8 cellular contexts compared by ENCODE assay signal in the genomic region with DNA sequence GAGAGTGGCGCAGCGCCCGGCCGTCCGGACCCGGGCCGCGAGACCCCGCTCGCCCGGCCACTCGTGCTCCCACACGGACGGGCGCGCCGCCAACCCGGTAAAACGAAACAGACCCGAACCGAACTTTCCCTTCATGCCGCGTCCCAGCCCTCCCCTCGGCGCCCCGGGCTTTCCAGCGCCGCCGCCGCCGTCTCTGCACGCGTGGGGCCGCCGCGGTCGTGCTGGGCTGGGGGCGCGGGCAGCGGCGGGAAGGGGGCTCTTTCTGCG. TPM values are rescaled to one million over a fixed set of nuclear protein-coding genes. Genes with fewer than 3 reads are reported as not detected.
A peak's percentile ranks its signal among the peaks of the same experiment; 100 is the strongest.
DNase-seq lines count a peak whose midpoint lies in the region; ATAC-seq and TF ChIP-seq lines count a peak whose summit lies in the region.

No MANE protein-coding gene starts in this region.

- H2AFZ ChIP-seq in DND-41 (ENCODE audit: low read depth, low read length): peak overlapping the region; percentile 57
- peak overlapping the region; percentile 98 for H2AFZ ChIP-seq in neural progenitor cell (replicated peaks)

- intact Hi-C loops in activated naive CD4-positive, alpha-beta T cell treated with anti-CD3 and anti-CD28 coated beads for 36 hours (cut with micrococcal nuclease): loop anchor here (1.0 to 10.0 kb wide), 7 partner anchors 75 to 457 kb away; partner anchors contain the start of genes ABCE1, ANAPC10, MMAA and OTUD4

- H3K27me3 Mint-ChIP-seq in neural progenitor cell (ENCODE audit: insufficient read depth, low read depth): no peaks in the 10 kb centered on the region
- peaks cover 26% of the 10 kb centered on the region for H3K27me3 Mint-ChIP-seq in activated naive CD4-positive, alpha-beta T cell treated with anti-CD3 and anti-CD28 coated beads for 36 hours (ENCODE audit: low read depth)

- H3K4me2 ChIP-seq in DND-41 (ENCODE audit: insufficient read depth, low read length): peak overlapping the region; percentile 76
- peak overlapping the region; percentile 95 for H3K4me2 ChIP-seq in neural progenitor cell

- no peaks in the 10 kb centered on the region for H4K20me1 ChIP-seq in DND-41 (ENCODE audit: insufficient read depth, low read length)
- H4K20me1 ChIP-seq in neural progenitor cell (ENCODE audit: low read depth): peaks cover 22% of the 10 kb centered on the region

- H3K4me3 ChIP-seq in DND-41 (ENCODE audit: low read depth in 1 of 2, low read length in 2 of 2) (peak overlapping the region; percentile 11 to 53; a peak in 3 of 4 replicates), HUES48 (ENCODE audit: low read depth, low read length) (peak overlapping the region; percentile 91), endocrine pancreas (ENCODE audit: control insufficient read depth, insufficient read depth, low read length) (no peak overlapping the region), neural progenitor cell (peak overlapping the region; percentile 72)

- H3K9me3 ChIP-seq in DND-41 (ENCODE audit: insufficient read depth, low read length, severe bottlenecking) (no peaks in the 10 kb centered on the region), HUES48 (ENCODE audit: control insufficient read depth, insufficient read depth, low read length) (no peaks in the 10 kb centered on the region), endocrine pancreas (ENCODE audit: control insufficient read depth, low read length) (no peaks in the 10 kb centered on the region), neural progenitor cell (ENCODE audit: low read depth) (no peaks in the 10 kb centered on the region)

- H3K4me1 ChIP-seq in DND-41 (ENCODE audit: insufficient read depth, low read length) (peaks cover 21% of the 10 kb centered on the region), HUES48 (ENCODE audit: control insufficient read depth, insufficient read depth, low read length) (peaks cover 17% of the 10 kb centered on the region), endocrine pancreas (ENCODE audit: control insufficient read depth, insufficient read depth, low read length) (peaks cover 17% of the 10 kb centered on the region), neural progenitor cell (peaks cover 17% of the 10 kb centered on the region)

- no peaks in the 10 kb centered on the region for H3K79me2 ChIP-seq in DND-41 (ENCODE audit: insufficient read depth, low read length)
- peaks cover 63% of the 10 kb centered on the region for H3K79me2 ChIP-seq in neural progenitor cell (ENCODE audit: low read depth)

- DNase-seq in DND-41 (no peak), neural progenitor cell (ENCODE audit: low spot score) (no peak), NCI-H146 treated with DMSO at 0.1 percent for 48 hours (lab: John Stamatoyannopoulos, UW; ENCODE audit: unreplicated experiment) (no peak), cerebellar nuclear complex (lab: John Stamatoyannopoulos, UW) (no peak)
- no peak for DNase-seq in activated naive CD4-positive, alpha-beta T cell treated with anti-CD3 and anti-CD28 coated beads for 36 hours

- H3K27ac Mint-ChIP-seq in neural progenitor cell: no peak overlapping the region
- H3K27ac Mint-ChIP-seq in activated naive CD4-positive, alpha-beta T cell treated with anti-CD3 and anti-CD28 coated beads for 36 hours: no peak overlapping the region

- H3K27me3 ChIP-seq in DND-41 (ENCODE audit: insufficient read depth, low read length, poor library complexity) (peaks cover 53% of the 10 kb centered on the region), HUES48 (ENCODE audit: control insufficient read depth, insufficient read depth, low read length) (peaks cover 5% of the 10 kb centered on the region; the same call in 1 of the 2 replicates), endocrine pancreas (ENCODE audit: control insufficient read depth, insufficient read depth, low read length) (no peaks in the 10 kb centered on the region), neural progenitor cell (no peaks in the 10 kb centered on the region)

- H3K4me3 Mint-ChIP-seq in neural progenitor cell: peak overlapping the region; percentile 90
- no peak overlapping the region for H3K4me3 Mint-ChIP-seq in activated naive CD4-positive, alpha-beta T cell treated with anti-CD3 and anti-CD28 coated beads for 36 hours

- no peaks in the 10 kb centered on the region for H3K9me3 Mint-ChIP-seq in neural progenitor cell
- no peaks in the 10 kb centered on the region for H3K9me3 Mint-ChIP-seq in activated naive CD4-positive, alpha-beta T cell treated with anti-CD3 and anti-CD28 coated beads for 36 hours

- peaks cover 9% of the 10 kb centered on the region for H3F3A ChIP-seq in neural progenitor cell (ENCODE audit: low read depth)

- TF ChIP-seq CTCF in DND-41 (IDR thresholded peaks at IDR 0.05; ENCODE audit: borderline replicate concordance, extremely low read depth, low read length, poor library complexity, severe bottlenecking) (no peak), neural progenitor cell (IDR thresholded peaks at IDR 0.05) (no peak)

- CTCF ChIA-PET in activated naive CD4-positive, alpha-beta T cell treated with anti-CD3 and anti-CD28 coated beads for 36 hours (lab: Charles Lee): no interaction called here

- peak; percentile 37 for ATAC-seq in DND-41 (ENCODE audit: insufficient read depth, low read depth)
- ATAC-seq in HG02642 (IDR thresholded peaks at IDR 0.05; ENCODE audit: poor library complexity, unreplicated experiment): no peak

- peaks cover 5% of the 10 kb centered on the region for H3K36me3 Mint-ChIP-seq in neural progenitor cell
- H3K36me3 Mint-ChIP-seq in activated naive CD4-positive, alpha-beta T cell treated with anti-CD3 and anti-CD28 coated beads for 36 hours (ENCODE audit: low read depth): no peaks in the 10 kb centered on the region

- H3K27ac ChIP-seq in DND-41 (ENCODE audit: low read length) (no peak overlapping the region), HUES48 (ENCODE audit: low read depth, low read length) (peak overlapping the region; percentile 86), neural progenitor cell (peak overlapping the region; percentile 88)

- H3K9ac ChIP-seq in DND-41 (ENCODE audit: low read depth, low read length): peak overlapping the region; percentile 40; the same call in 1 of the 2 replicates
- peak overlapping the region; percentile 86 for H3K9ac ChIP-seq in HUES48 (ENCODE audit: low read depth, low read length)
- H3K9ac ChIP-seq in endocrine pancreas (ENCODE audit: control insufficient read depth, insufficient read depth, low read length): peak overlapping the region; percentile 77
- peak overlapping the region; percentile 94 for H3K9ac ChIP-seq in neural progenitor cell

- H3K36me3 ChIP-seq in DND-41 (ENCODE audit: insufficient read depth, low read length) (no peaks in the 10 kb centered on the region), HUES48 (ENCODE audit: control insufficient read depth, insufficient read depth, low read length) (no peaks in the 10 kb centered on the region), endocrine pancreas (ENCODE audit: control insufficient read depth, insufficient read depth, low read length) (no peaks in the 10 kb centered on the region), neural progenitor cell (no peaks in the 10 kb centered on the region)

- H3K4me1 Mint-ChIP-seq in neural progenitor cell: peaks cover 9% of the 10 kb centered on the region
- H3K4me1 Mint-ChIP-seq in activated naive CD4-positive, alpha-beta T cell treated with anti-CD3 and anti-CD28 coated beads for 36 hours (ENCODE audit: low read depth): peaks cover 5% of the 10 kb centered on the region

RNA-seq across cellular contexts. Expression of gene SMAD1, which starts 0.2 kb away (rescaled TPM):
- 31.6 and 44.3 TPM in 2 replicates for total RNA-seq in neural progenitor cell (ENCODE audit: low replicate concordance)
- under 1 TPM; 0.57 to 0.79 TPM for total RNA-seq in activated naive CD4-positive, alpha-beta T cell treated with anti-CD3 and anti-CD28 coated beads for 36 hours

Comparison
In these comparisons a context has a peak if more than half of its experiments do, and no peak if none do; other contexts are left out.
1. H3K9ac ChIP-seq: peak in every context shown above with its lines; median percentile 94 in neural progenitor cell; 86 in HUES48; 77 in endocrine pancreas; 40 in DND-41.
2. RNA of gene SMAD1, which starts 0.2 kb away (total RNA-seq): 31.6 to 44.3 TPM in neural progenitor cell; 0.57 to 0.79 TPM in activated naive CD4-positive, alpha-beta T cell treated with anti-CD3 and anti-CD28 coated beads for 36 hours; every median in the first group is over 10 times any median in the second.